In the genomic region with DNA sequence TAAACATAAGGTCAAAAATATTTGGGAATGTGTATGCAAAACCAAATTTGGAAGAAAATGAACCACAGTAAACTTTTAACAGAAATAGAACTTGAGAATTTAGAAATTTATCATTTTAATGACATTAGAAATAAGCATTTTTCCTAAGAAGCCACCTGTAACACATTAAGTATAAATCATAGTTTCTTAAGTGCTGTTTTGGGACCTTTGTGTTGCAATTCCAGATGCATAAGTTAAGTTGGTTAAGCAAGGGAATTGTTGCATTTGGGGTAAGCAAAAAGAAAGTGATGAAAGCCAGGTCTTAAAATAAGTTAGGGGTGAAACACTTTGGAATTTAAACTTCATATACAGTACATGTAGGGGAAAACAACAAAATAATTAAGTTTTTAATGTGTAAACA, we compare ENCODE assay signal across 14 cellular contexts.
"Had no signal": no experiment of that assay in that cellular context is flagged by ENCODE, and none has a peak within 500 bp of the region (broad histone marks: within the 10 kb centered on the region; RNA-seq: fewer than 3 reads in every experiment).

No MANE protein-coding gene starts in this region.

- H3K36me3 Mint-ChIP-seq: activated naive CD4-positive, alpha-beta T cell treated with anti-CD3 and anti-CD28 coated beads, Interleukin-2, amount 50 U/mL, for 72 hours; naive B cell had no signal

- H3K4me3 Mint-ChIP-seq: activated T-cell treated with anti-CD3 and anti-CD28 coated beads, Interleukin-2, amount 50 U/mL, for 24 hours; naive B cell; T-helper 17 cell had no signal

- DNase-seq: activated effector memory CD4-positive, alpha-beta T cell treated with Interleukin-2 at 50 U/mL for 16 hours; activated T-cell treated with anti-CD3 and anti-CD28 coated beads, Interleukin-2, amount 50 U/mL, for 24 hours; aorta; esophagus squamous epithelium; left cardiac atrium; lower lobe of right lung; naive B cell; pancreas; stimulated activated CD4-positive, alpha-beta T cell treated with anti-CD3 and anti-CD28 coated beads, Interleukin-4, amount 100 ng/mL, for 24 hours; T-helper 17 cell; tibial artery; uterus had no signal

- H3K27ac Mint-ChIP-seq: activated naive CD4-positive, alpha-beta T cell treated with anti-CD3 and anti-CD28 coated beads, Interleukin-2, amount 50 U/mL, for 72 hours; activated T-cell treated with anti-CD3 and anti-CD28 coated beads, Interleukin-2, amount 50 U/mL, for 24 hours; naive B cell; T-helper 17 cell had no signal

- ATAC-seq: activated naive CD4-positive, alpha-beta T cell treated with anti-CD3 and anti-CD28 coated beads, Interleukin-2, amount 50 U/mL, for 72 hours; left cardiac atrium; lower lobe of right lung; pancreas; T-helper 17 cell had no signal

- H3K27me3 Mint-ChIP-seq: T-helper 17 cell had no signal

- H3K4me1 Mint-ChIP-seq: naive B cell, T-helper 17 cell had no signal

- FAIRE-seq: bronchial epithelial cell had no signal

- H3K4me3 ChIP-seq: esophagus squamous epithelium, lower lobe of right lung, pancreas, tibial artery, uterus had no signal

- H3K9me3 Mint-ChIP-seq: activated naive CD4-positive, alpha-beta T cell treated with anti-CD3 and anti-CD28 coated beads, Interleukin-2, amount 50 U/mL, for 72 hours; activated T-cell treated with anti-CD3 and anti-CD28 coated beads, Interleukin-2, amount 50 U/mL, for 24 hours had no signal
